In genomic region chr7:66958708-66959350, GRCh38 we compare ENCODE assay signal across 25 cellular contexts. TPM values are rescaled to one million over a fixed set of nuclear protein-coding genes. Genes with fewer than 3 reads are reported as not detected.
A peak's percentile ranks its signal among the peaks of the same experiment; 100 is the strongest.
DNase-seq lines count a peak whose midpoint lies in the region; ATAC-seq and TF ChIP-seq lines count a peak whose summit lies in the region.
"Had no signal": no experiment of that assay in that cellular context is flagged by ENCODE, and none has a peak within 500 bp of the region (broad histone marks: within the 10 kb centered on the region; RNA-seq: fewer than 3 reads in every experiment).

No MANE protein-coding gene starts in this region.

- no peak overlapping the region for H4K5ac ChIP-seq in mesendoderm (ENCODE audit: low read length)

- no peak overlapping the region for H3K4me3 Mint-ChIP-seq in activated T-cell treated with anti-CD3 and anti-CD28 coated beads, Interleukin-2, amount 50 U/mL, for 24 hours
- H3K4me3 Mint-ChIP-seq: activated CD4-positive, alpha-beta T cell treated with anti-CD3 and anti-CD28 coated beads for 36 hours; activated CD8-positive, alpha-beta T cell treated with anti-CD3 and anti-CD28 coated beads, Interleukin-2, amount 10 ng/mL, durations not matched to agents 7 days and 5 days; activated naive CD4-positive, alpha-beta T cell treated with anti-CD3 and anti-CD28 coated beads, Interleukin-2, amount 50 U/mL, for 24 hours; activated T-helper 17 cell treated with anti-CD3 and anti-CD28 coated beads, Interleukin-2, amount 50 U/mL, for 72 hours; CD4-positive, CD25-positive, alpha-beta regulatory T cell had no signal

- BruUV-seq in Panc1 (replicated peaks; lab: Mats Ljungman, UMichigan) = no TSS peak

- H4K8ac ChIP-seq in mesendoderm (ENCODE audit: low read depth, low read length) = no peak overlapping the region

- H3K4me1 ChIP-seq in Panc1 (ENCODE audit: control insufficient read depth, insufficient read depth, low read length) (no peaks in the 10 kb centered on the region), mesendoderm (ENCODE audit: control insufficient read depth, low read depth, low read length) (no peaks in the 10 kb centered on the region)
- H3K4me1 ChIP-seq: A549 had no signal

- intact Hi-C loops in Panc1 (cut with micrococcal nuclease; ENCODE audit: unreplicated experiment) = no loop called here
- intact Hi-C loops in posterior vena cava (cut with DNase I) = no loop called here

- CTCF ChIA-PET in Panc1 (lab: Charles Lee) = no interaction called here

- no peak for TF ChIP-seq CTCF in Panc1 (IDR thresholded peaks at IDR 0.05)

- DNase-seq in COLO829 (ENCODE audit: low spot score) (peak; percentile 38), Panc1 (ENCODE audit: low read depth, low spot score) (no peak), islet precursor cell (peak; percentile 66), posterior vena cava (ENCODE audit: low spot score) (peak; percentile 64), mesendoderm (no peak), NCI-H1694 (lab: John Stamatoyannopoulos, UW) (no peak)
- DNase-seq in activated T-cell treated with anti-CD3 and anti-CD28 coated beads, Interleukin-2, amount 50 U/mL, for 24 hours = no peak
- DNase-seq: activated CD4-positive, alpha-beta T cell treated with anti-CD3 and anti-CD28 coated beads for 36 hours; activated CD8-positive, alpha-beta T cell treated with anti-CD3 and anti-CD28 coated beads, Interleukin-2, amount 10 ng/mL, durations not matched to agents 7 days and 5 days; amniotic stem cell; brain microvascular endothelial cell; CD4-positive, CD25-positive, alpha-beta regulatory T cell; GOT3; NCI-H1417; NCI-H2029 treated with DMSO at 0.1 percent for 48 hours; NCI-H345; PC-9; stimulated activated naive CD4-positive, alpha-beta T cell treated with Interleukin-2 at 50 U/mL for 16 hours; T-helper 9 cell had no signal

- POLR2A ChIA-PET in Panc1 (lab: Charles Lee) = no interaction called here

- no peak overlapping the region for H3K4me3 ChIP-seq in Panc1 (ENCODE audit: low read depth in 2 of 2, low read length in 2 of 2)
- H3K4me3 ChIP-seq in mesendoderm (ENCODE audit: low read length) = no peak overlapping the region
- H3K4me3 ChIP-seq: A549, hepatocyte, PC-9 had no signal

- peaks cover 68% of the 10 kb centered on the region for H3K36me3 Mint-ChIP-seq in activated T-cell treated with anti-CD3 and anti-CD28 coated beads, Interleukin-2, amount 50 U/mL, for 24 hours (ENCODE audit: low read depth)

- peak; percentile 32; the same call in 1 of the 2 replicates for ATAC-seq in Panc1
- ATAC-seq in HG02623 (IDR thresholded peaks at IDR 0.05; ENCODE audit: unreplicated experiment) = no peak
- ATAC-seq: A549; activated CD4-positive, alpha-beta T cell treated with anti-CD3 and anti-CD28 coated beads for 36 hours; activated CD8-positive, alpha-beta T cell treated with anti-CD3 and anti-CD28 coated beads, Interleukin-2, amount 10 ng/mL, durations not matched to agents 7 days and 5 days; activated T-helper 17 cell treated with anti-CD3 and anti-CD28 coated beads, Interleukin-2, amount 50 U/mL, for 72 hours; left lobe of liver had no signal

- H3K4me1 Mint-ChIP-seq in activated T-cell treated with anti-CD3 and anti-CD28 coated beads, Interleukin-2, amount 50 U/mL, for 24 hours (ENCODE audit: low read depth) = no peaks in the 10 kb centered on the region
- H3K4me1 Mint-ChIP-seq: activated T-helper 17 cell treated with anti-CD3 and anti-CD28 coated beads, Interleukin-2, amount 50 U/mL, for 72 hours had no signal

- no peak overlapping the region for H2BK120ac ChIP-seq in mesendoderm (ENCODE audit: low read depth, low read length)

- H2AK5ac ChIP-seq in mesendoderm (ENCODE audit: low read length) = no peak overlapping the region

- H3K4ac ChIP-seq in mesendoderm (ENCODE audit: low read depth, low read length) = no peak overlapping the region

- H3K79me2 ChIP-seq in mesendoderm (ENCODE audit: control insufficient read depth, insufficient read depth, low read length) = no peaks in the 10 kb centered on the region
- H3K79me2 ChIP-seq: hepatocyte had no signal

- no peak overlapping the region for H3K4me2 ChIP-seq in mesendoderm (ENCODE audit: low read length)
- H3K4me2 ChIP-seq: A549, hepatocyte, PC-9 had no signal

- no peak overlapping the region for H3K9ac ChIP-seq in mesendoderm (ENCODE audit: low read length)

- H3K27ac ChIP-seq in Panc1 (ENCODE audit: low read length) (no peak overlapping the region), mesendoderm (ENCODE audit: low read depth, low read length) (no peak overlapping the region)
- H3K27ac ChIP-seq: A549, brain microvascular endothelial cell, hepatocyte, PC-9 had no signal

- WGBS in mesendoderm (ENCODE audit: extremely low coverage, insufficient coverage, low lambda C conversion rate) = no CpG with 5 or more reads among the region's 11 CpGs

- H3K79me1 ChIP-seq in mesendoderm (ENCODE audit: low read length) = no peaks in the 10 kb centered on the region

- H3K27me3 ChIP-seq in Panc1 (ENCODE audit: control insufficient read depth, insufficient read depth, low read length) = no peaks in the 10 kb centered on the region
- H3K27me3 ChIP-seq in mesendoderm (ENCODE audit: insufficient read depth, low read length, poor library complexity) = no peaks in the 10 kb centered on the region
- H3K27me3 ChIP-seq: brain microvascular endothelial cell, hepatocyte had no signal

- H2BK15ac ChIP-seq in mesendoderm (replicated peaks; ENCODE audit: low read depth) = no peak overlapping the region

- H3K36me3 ChIP-seq in Panc1 (ENCODE audit: control insufficient read depth, insufficient read depth, low read length) (peaks cover 4% of the 10 kb centered on the region; the same call in 1 of the 2 replicates), mesendoderm (ENCODE audit: control insufficient read depth, insufficient read depth, low read length) (peaks cover 9% of the 10 kb centered on the region)

- H3K18ac ChIP-seq in mesendoderm (ENCODE audit: low read length) = no peak overlapping the region

- H2BK5ac ChIP-seq in mesendoderm (ENCODE audit: low read length) = no peak overlapping the region

- H3K9me3 ChIP-seq in Panc1 (ENCODE audit: control insufficient read depth, insufficient read depth, low read depth, low read length) = no peaks in the 10 kb centered on the region
- H3K9me3 ChIP-seq: A549 had no signal

- no peaks in the 10 kb centered on the region for H3K9me3 Mint-ChIP-seq in activated T-cell treated with anti-CD3 and anti-CD28 coated beads, Interleukin-2, amount 50 U/mL, for 24 hours
- H3K9me3 Mint-ChIP-seq: activated naive CD4-positive, alpha-beta T cell treated with anti-CD3 and anti-CD28 coated beads, Interleukin-2, amount 50 U/mL, for 24 hours; activated T-helper 17 cell treated with anti-CD3 and anti-CD28 coated beads, Interleukin-2, amount 50 U/mL, for 72 hours; CD4-positive, CD25-positive, alpha-beta regulatory T cell had no signal

- no peak overlapping the region for H3K23ac ChIP-seq in mesendoderm (ENCODE audit: low read length)

- H3K56ac ChIP-seq in mesendoderm (ENCODE audit: low read length) = no peak overlapping the region

- H3K27ac Mint-ChIP-seq in activated T-cell treated with anti-CD3 and anti-CD28 coated beads, Interleukin-2, amount 50 U/mL, for 24 hours = no peak overlapping the region
- H3K27ac Mint-ChIP-seq: activated CD4-positive, alpha-beta T cell treated with anti-CD3 and anti-CD28 coated beads for 36 hours; activated CD8-positive, alpha-beta T cell treated with anti-CD3 and anti-CD28 coated beads, Interleukin-2, amount 10 ng/mL, durations not matched to agents 7 days and 5 days; activated naive CD4-positive, alpha-beta T cell treated with anti-CD3 and anti-CD28 coated beads, Interleukin-2, amount 50 U/mL, for 24 hours; activated T-helper 17 cell treated with anti-CD3 and anti-CD28 coated beads, Interleukin-2, amount 50 U/mL, for 72 hours; CD4-positive, CD25-positive, alpha-beta regulatory T cell had no signal

- in situ Hi-C loops in Panc1 (cut with HindIII; ENCODE audit: low pct_unique_long_range_greater_than_20kb, low sequenced_read_pairs) = no loop called here

- no peaks in the 10 kb centered on the region for H3K27me3 Mint-ChIP-seq in activated T-cell treated with anti-CD3 and anti-CD28 coated beads, Interleukin-2, amount 50 U/mL, for 24 hours
- H3K27me3 Mint-ChIP-seq: activated CD4-positive, alpha-beta T cell treated with anti-CD3 and anti-CD28 coated beads for 36 hours; activated naive CD4-positive, alpha-beta T cell treated with anti-CD3 and anti-CD28 coated beads, Interleukin-2, amount 50 U/mL, for 24 hours; activated T-helper 17 cell treated with anti-CD3 and anti-CD28 coated beads, Interleukin-2, amount 50 U/mL, for 72 hours; CD4-positive, CD25-positive, alpha-beta regulatory T cell had no signal

RNA-seq across cellular contexts. Expression of gene SBDS, which starts 36.6 kb away (rescaled TPM):
- total RNA-seq in Panc1 (2021; ENCODE audit: unreplicated experiment) (82.8 TPM), posterior vena cava (100 to 1,000 TPM; 175 to 223 TPM)
- polyA plus RNA-seq in Panc1 (2012; ENCODE audit: insufficient read length) = 51.7 TPM
- 57.9 TPM for polyA plus RNA-seq in mesendoderm (2013, experiment 1 of 2)
- polyA plus RNA-seq in mesendoderm (2013, experiment 2 of 2) = 59.4 TPM

RNA-seq across cellular contexts. Expression of gene TMEM248, which starts 37.8 kb away (rescaled TPM):
- total RNA-seq in Panc1 (2021; ENCODE audit: unreplicated experiment) (176 TPM), posterior vena cava (10 to 100 TPM; 74.2 to 82.1 TPM)
- polyA plus RNA-seq in Panc1 (2012; ENCODE audit: insufficient read length) = 123 TPM
- polyA plus RNA-seq in mesendoderm (2013, experiment 1 of 2) = 53.9 TPM
- 52.4 TPM for polyA plus RNA-seq in mesendoderm (2013, experiment 2 of 2)

RNA-seq across cellular contexts. Expression of gene TYW1, which starts 37.8 kb away (rescaled TPM):
- 24.5 TPM for total RNA-seq in Panc1 (2021; ENCODE audit: unreplicated experiment)
- 18.8 TPM for polyA plus RNA-seq in Panc1 (2012; ENCODE audit: insufficient read length)
- 10 to 100 TPM in 1 of 2 donors, 1 to 10 TPM in 1; 9.4 to 11.5 TPM for total RNA-seq in posterior vena cava
- 13.8 TPM for polyA plus RNA-seq in mesendoderm (2013, experiment 1 of 2)
- 15.0 TPM for polyA plus RNA-seq in mesendoderm (2013, experiment 2 of 2)

Comparison
In these comparisons a context has a peak if more than half of its experiments do, and no peak if none do; other contexts are left out.
1. DNase-seq: peak in COLO829 (single experiment), islet precursor cell (single experiment) and posterior vena cava (single experiment); none in Panc1 (single experiment), mesendoderm (single experiment), NCI-H1694 (single experiment) and activated T-cell treated with anti-CD3 and anti-CD28 coated beads, Interleukin-2, amount 50 U/mL, for 24 hours (single experiment).